20 cellular contexts compared by ENCODE assay signal in genomic region chrX:15998350-15998749, GRCh38.
"Had no signal": no experiment of that assay in that cellular context is flagged by ENCODE, and none has a peak within 500 bp of the region (broad histone marks: within the 10 kb centered on the region; RNA-seq: fewer than 3 reads in every experiment).

No MANE protein-coding gene starts in this region.

- H3K27ac ChIP-seq: esophagus muscularis mucosa, foreskin keratinocyte, heart left ventricle, neural progenitor cell, spleen, tibial nerve had no signal

- ATAC-seq: foreskin keratinocyte; heart left ventricle; naive thymus-derived CD8-positive, alpha-beta T cell; right cardiac atrium had no signal

- FAIRE-seq: bronchial epithelial cell had no signal

- H3K4me3 ChIP-seq: esophagus muscularis mucosa, heart left ventricle, neural progenitor cell, spleen, tibial nerve had no signal

- H3K36me3 ChIP-seq: esophagus muscularis mucosa, heart left ventricle, neural progenitor cell, spleen, tibial nerve had no signal

- DNase-seq: activated CD4-positive, alpha-beta T cell treated with anti-CD3 and anti-CD28 coated beads for 48 hours; activated CD4-positive, alpha-beta T cell treated with anti-CD3 and anti-CD28 coated beads, Interleukin-2, amount 50 U/mL, for 48 hours; activated CD8-positive, alpha-beta memory T cell treated with anti-CD3 and anti-CD28 coated beads for 24 hours; activated effector memory CD4-positive, alpha-beta T cell treated with Interleukin-2 at 50 U/mL for 16 hours; activated naive CD4-positive, alpha-beta T cell treated with Interleukin-2 at 50 U/mL for 16 hours; anterior cingulate cortex; dermis blood vessel endothelial cell; effector CD4-positive, alpha-beta T cell; foreskin keratinocyte; heart left ventricle; midbrain; naive thymus-derived CD8-positive, alpha-beta T cell; occipital lobe; right cardiac atrium; spleen; stimulated activated naive CD4-positive, alpha-beta T cell had no signal

- H3K4me1 ChIP-seq: esophagus muscularis mucosa, heart left ventricle, neural progenitor cell, spleen, tibial nerve had no signal

- H3K27me3 ChIP-seq: esophagus muscularis mucosa, foreskin keratinocyte, neural progenitor cell, tibial nerve had no signal

- H3K9me3 ChIP-seq: tibial nerve had no signal
